Comparison of ENCODE assay signal across 13 cellular contexts in the genomic region with DNA sequence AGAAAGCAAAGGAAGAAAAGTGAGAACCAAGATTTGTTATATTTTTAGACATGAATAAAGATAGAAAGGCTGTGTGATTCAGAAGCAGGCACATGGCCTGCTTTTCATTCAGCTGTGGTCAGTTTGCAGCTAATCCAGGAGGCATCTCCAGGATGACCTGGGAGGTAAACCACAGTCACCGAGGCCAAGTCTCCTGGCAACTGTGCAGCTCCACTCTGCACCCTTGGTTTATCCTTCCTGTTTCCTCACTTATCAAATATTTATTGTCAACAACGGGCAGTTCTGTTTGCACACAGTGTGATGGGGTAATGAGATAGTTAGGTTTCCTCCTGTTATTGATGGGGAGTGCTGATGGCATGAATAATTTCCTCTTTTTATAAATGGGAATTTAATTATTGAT.
DNase-seq lines count a peak whose midpoint lies in the region; ATAC-seq and TF ChIP-seq lines count a peak whose summit lies in the region.
"Had no signal": no experiment of that assay in that cellular context is flagged by ENCODE, and none has a peak within 500 bp of the region (broad histone marks: within the 10 kb centered on the region; RNA-seq: fewer than 3 reads in every experiment).

No MANE protein-coding gene starts in this region.

- no peaks in the 10 kb centered on the region for H3K27me3 ChIP-seq in kidney epithelial cell (ENCODE audit: control insufficient read depth, insufficient read depth, low read length)
- no peaks in the 10 kb centered on the region for H3K27me3 ChIP-seq in gastroesophageal sphincter
- H3K27me3 ChIP-seq: thyroid gland had no signal

- H3K36me3 ChIP-seq in kidney epithelial cell (ENCODE audit: control insufficient read depth, insufficient read depth, low read length) (no peaks in the 10 kb centered on the region), gastroesophageal sphincter (no peaks in the 10 kb centered on the region)
- H3K36me3 ChIP-seq: thyroid gland had no signal

- WGBS in gastroesophageal sphincter (ENCODE audit: low coverage in 1 of 2), 2 donors, result 46 to 54% methylated on average over 1 to 2 of the region's 2 CpGs

- H3K9me3 ChIP-seq in gastroesophageal sphincter, result no peaks in the 10 kb centered on the region
- H3K9me3 ChIP-seq: thyroid gland had no signal

- no peak for TF ChIP-seq EP300 in gastroesophageal sphincter (IDR thresholded peaks at IDR 0.05)

- TF ChIP-seq POLR2A in gastroesophageal sphincter (IDR thresholded peaks at IDR 0.05), result no peak

- H3K27ac ChIP-seq in gastroesophageal sphincter, result no peak overlapping the region
- H3K27ac ChIP-seq: thyroid gland had no signal

- ATAC-seq in HG03108 (IDR thresholded peaks at IDR 0.05; ENCODE audit: unreplicated experiment) (no peak), gastroesophageal sphincter (no peak)
- ATAC-seq: GM12878 had no signal

- DNase-seq in AG09309 (ENCODE audit: low read depth) (peak; percentile 82), HT1080 (ENCODE audit: low read depth) (peak; percentile 72), T1000 (lab: John Stamatoyannopoulos, UW) (peak; percentile 69), kidney epithelial cell (ENCODE audit: low read depth) (peak; percentile 56), SK-N-DZ (ENCODE audit: low spot score) (no peak)
- no peak for DNase-seq in stimulated activated CD4-positive, alpha-beta T cell treated with anti-CD3 and anti-CD28 coated beads, Interleukin-15, amount 100 ng/mL, for 24 hours
- DNase-seq: activated CD8-positive, alpha-beta memory T cell treated with anti-CD3 and anti-CD28 coated beads for 24 hours; amygdala; C1 segment of cervical spinal cord; thyroid gland had no signal

- H3K4me3 ChIP-seq in AG09309 (ENCODE audit: control insufficient read depth, low read depth, low read length) (no peak overlapping the region), kidney epithelial cell (ENCODE audit: low read depth, low read length) (no peak overlapping the region), gastroesophageal sphincter (no peak overlapping the region)
- H3K4me3 ChIP-seq: GM12878, thyroid gland had no signal

- TF ChIP-seq CTCF in AG09309 (IDR thresholded peaks at IDR 0.05; ENCODE audit: control insufficient read depth, insufficient read depth, low read depth, low read length, missing control alignments) (no peak), kidney epithelial cell (IDR thresholded peaks at IDR 0.05; ENCODE audit: insufficient read depth, low read length, poor library complexity, severe bottlenecking) (no peak), gastroesophageal sphincter (IDR thresholded peaks at IDR 0.05) (no peak)

- H3K4me1 ChIP-seq in gastroesophageal sphincter, result no peaks in the 10 kb centered on the region
- H3K4me1 ChIP-seq: thyroid gland had no signal

Comparison
In these comparisons a context has a peak if more than half of its experiments do, and no peak if none do; other contexts are left out.
1. DNase-seq: peak in AG09309 (single experiment), HT1080 (single experiment), T1000 (single experiment) and kidney epithelial cell (single experiment); none in SK-N-DZ (single experiment) and stimulated activated CD4-positive, alpha-beta T cell treated with anti-CD3 and anti-CD28 coated beads, Interleukin-15, amount 100 ng/mL, for 24 hours (single experiment).